Comparison of ENCODE assay signal across 14 cellular contexts in genomic region chr3:189937302-189938255, GRCh38.
DNase-seq lines count a peak whose midpoint lies in the region; ATAC-seq, FAIRE-seq and TF ChIP-seq lines count a peak whose summit lies in the region.
"Had no signal": no experiment of that assay in that cellular context is flagged by ENCODE, and none has a peak within 500 bp of the region (broad histone marks: within the 10 kb centered on the region; RNA-seq: fewer than 3 reads in every experiment).

No MANE protein-coding gene starts in this region.

- no peaks in the 10 kb centered on the region for H3K36me3 ChIP-seq in SJCRH30
- H3K36me3 ChIP-seq: lower lobe of right lung had no signal

- H3K27me3 ChIP-seq in SJCRH30: no peaks in the 10 kb centered on the region

- H3K9me3 ChIP-seq in SJCRH30 (replicated peaks): no peaks in the 10 kb centered on the region
- H3K9me3 ChIP-seq: lower lobe of right lung had no signal

- no peak overlapping the region for H3K4me3 Mint-ChIP-seq in natural killer cell
- H3K4me3 Mint-ChIP-seq in activated T-cell treated with anti-CD3 and anti-CD28 coated beads, Interleukin-2, amount 50 U/mL, for 4 hours: no peak overlapping the region
- H3K4me3 Mint-ChIP-seq: activated T-cell treated with anti-CD3 and anti-CD28 coated beads, Interleukin-2, amount 50 U/mL, for 72 hours; stimulated activated memory B cell treated with anti-CD40 and anti-IgM and Interleukin-4, amounts not matched to agents 10 μg/mL and 1 μg/mL and 100 μg/mL, for 72 hours had no signal

- H3K27me3 Mint-ChIP-seq in natural killer cell (ENCODE audit: low read depth in 2 of 2): no peaks in the 10 kb centered on the region
- no peaks in the 10 kb centered on the region for H3K27me3 Mint-ChIP-seq in activated T-cell treated with anti-CD3 and anti-CD28 coated beads, Interleukin-2, amount 50 U/mL, for 4 hours (ENCODE audit: low read depth)
- H3K27me3 Mint-ChIP-seq: stimulated activated memory B cell treated with anti-CD40 and anti-IgM and Interleukin-4, amounts not matched to agents 10 μg/mL and 1 μg/mL and 100 μg/mL, for 72 hours had no signal

- H3K4me1 Mint-ChIP-seq in natural killer cell: no peaks in the 10 kb centered on the region
- peaks cover 5% of the 10 kb centered on the region for H3K4me1 Mint-ChIP-seq in activated T-cell treated with anti-CD3 and anti-CD28 coated beads, Interleukin-2, amount 50 U/mL, for 4 hours (ENCODE audit: low read depth)
- H3K4me1 Mint-ChIP-seq: stimulated activated memory B cell treated with anti-CD40 and anti-IgM and Interleukin-4, amounts not matched to agents 10 μg/mL and 1 μg/mL and 100 μg/mL, for 72 hours had no signal

- peaks cover 0 to 6% of the 10 kb centered on the region in 2 donors for H3K9me3 Mint-ChIP-seq in natural killer cell
- no peaks in the 10 kb centered on the region for H3K9me3 Mint-ChIP-seq in activated T-cell treated with anti-CD3 and anti-CD28 coated beads, Interleukin-2, amount 50 U/mL, for 4 hours
- H3K9me3 Mint-ChIP-seq: stimulated activated memory B cell treated with anti-CD40 and anti-IgM and Interleukin-4, amounts not matched to agents 10 μg/mL and 1 μg/mL and 100 μg/mL, for 72 hours had no signal

- TF ChIP-seq CTCF in natural killer cell (IDR thresholded peaks at IDR 0.05): no peak

- FAIRE-seq in H54 (lab: Jason Lieb, UNC): peak; percentile 100

- DNase-seq in H54 (ENCODE audit: insufficient read length, low spot score) (peak; percentile 58), SJCRH30 (peak; percentile 50 to 69), fibroblast of peridontal ligament (ENCODE audit: extremely low read depth) (peak; percentile 91), natural killer cell (no peak), NCI-H82 treated with DMSO at 0.1 percent for 48 hours (lab: John Stamatoyannopoulos, UW; ENCODE audit: unreplicated experiment) (no peak)
- DNase-seq in activated T-cell treated with anti-CD3 and anti-CD28 coated beads, Interleukin-2, amount 50 U/mL, for 4 hours: no peak
- DNase-seq: activated T-cell treated with anti-CD3 and anti-CD28 coated beads, Interleukin-2, amount 50 U/mL, for 72 hours; DND-41; dorsolateral prefrontal cortex; lower lobe of right lung; NCI-H748 treated with DMSO at 0.1 percent for 48 hours had no signal

- H3K4me1 ChIP-seq in SJCRH30: peaks cover 22% of the 10 kb centered on the region
- H3K4me1 ChIP-seq: lower lobe of right lung had no signal

- intact Hi-C loops in natural killer cell (cut with micrococcal nuclease): no loop called here

- H3K27ac ChIP-seq in SJCRH30 (peak overlapping the region; percentile 54), skin epidermis (peak overlapping the region in 15 of 21 experiments; percentile 13 to 69 (median 47))
- H3K27ac ChIP-seq: dorsolateral prefrontal cortex, lower lobe of right lung had no signal

- no peaks in the 10 kb centered on the region for H3K36me3 Mint-ChIP-seq in natural killer cell
- H3K36me3 Mint-ChIP-seq in activated T-cell treated with anti-CD3 and anti-CD28 coated beads, Interleukin-2, amount 50 U/mL, for 4 hours (ENCODE audit: insufficient read depth): no peaks in the 10 kb centered on the region
- H3K36me3 Mint-ChIP-seq: stimulated activated memory B cell treated with anti-CD40 and anti-IgM and Interleukin-4, amounts not matched to agents 10 μg/mL and 1 μg/mL and 100 μg/mL, for 72 hours had no signal

- H3K4me3 ChIP-seq in SJCRH30 (no peak overlapping the region), skin epidermis (no peak overlapping the region)
- H3K4me3 ChIP-seq: dorsolateral prefrontal cortex, lower lobe of right lung had no signal

- no peak overlapping the region for H3K27ac Mint-ChIP-seq in natural killer cell
- H3K27ac Mint-ChIP-seq: activated T-cell treated with anti-CD3 and anti-CD28 coated beads, Interleukin-2, amount 50 U/mL, for 72 hours; stimulated activated memory B cell treated with anti-CD40 and anti-IgM and Interleukin-4, amounts not matched to agents 10 μg/mL and 1 μg/mL and 100 μg/mL, for 72 hours had no signal

- ATAC-seq in HG02571 (IDR thresholded peaks at IDR 0.05; ENCODE audit: unreplicated experiment): no peak
- ATAC-seq in natural killer cell: no peak
- ATAC-seq in activated T-cell treated with anti-CD3 and anti-CD28 coated beads, Interleukin-2, amount 50 U/mL, for 4 hours: no peak
- ATAC-seq: activated T-cell treated with anti-CD3 and anti-CD28 coated beads, Interleukin-2, amount 50 U/mL, for 72 hours; stimulated activated memory B cell treated with anti-CD40 and anti-IgM and Interleukin-4, amounts not matched to agents 10 μg/mL and 1 μg/mL and 100 μg/mL, for 72 hours had no signal

- TF ChIP-seq POLR2A in H54 (IDR thresholded peaks at IDR 0.05; ENCODE audit: low read depth, low read length): no peak

Comparison
In these comparisons a context has a peak if more than half of its experiments do, and no peak if none do; other contexts are left out.
1. DNase-seq: peak in H54 (single experiment), SJCRH30 (2 of 2) and fibroblast of peridontal ligament (single experiment); none in natural killer cell (single experiment), activated T-cell treated with anti-CD3 and anti-CD28 coated beads, Interleukin-2, amount 50 U/mL, for 4 hours (single experiment) and NCI-H82 treated with DMSO at 0.1 percent for 48 hours (single experiment).